In the genomic region with DNA sequence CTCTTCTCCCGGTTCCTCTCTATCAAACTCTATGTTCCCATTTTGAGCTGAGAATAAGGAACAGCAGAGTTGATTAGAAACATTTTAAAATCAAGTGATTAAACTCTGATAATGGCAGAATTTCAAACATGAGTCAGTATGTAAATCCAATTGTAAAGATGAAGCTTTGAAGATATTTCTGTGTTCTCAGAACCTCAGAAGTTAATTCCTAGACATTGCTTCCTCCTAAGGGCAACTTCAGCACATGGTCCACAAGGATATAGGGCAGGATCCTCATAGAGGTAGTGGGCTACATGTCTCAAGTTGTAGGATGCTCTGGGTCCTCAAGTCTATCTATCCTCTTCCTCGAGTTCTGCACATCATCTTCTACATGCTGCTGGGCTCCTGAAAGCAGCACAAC, we compare ENCODE assay signal across 8 cellular contexts. TPM values are rescaled to one million over a fixed set of nuclear protein-coding genes. Genes with fewer than 3 reads are reported as not detected.
DNase-seq lines count a peak whose midpoint lies in the region; ATAC-seq, FAIRE-seq and TF ChIP-seq lines count a peak whose summit lies in the region.
"Had no signal": no experiment of that assay in that cellular context is flagged by ENCODE, and none has a peak within 500 bp of the region (broad histone marks: within the 10 kb centered on the region; RNA-seq: fewer than 3 reads in every experiment).

No MANE protein-coding gene starts in this region.

- peaks cover 9% of the 10 kb centered on the region for H3F3A ChIP-seq in smooth muscle cell (ENCODE audit: low read depth)

- no peaks in the 10 kb centered on the region for H3K27me3 Mint-ChIP-seq in astrocyte (ENCODE audit: low read depth, unreplicated experiment)

- no peaks in the 10 kb centered on the region for H3K79me2 ChIP-seq in astrocyte (ENCODE audit: insufficient read depth, low read length)
- no peaks in the 10 kb centered on the region for H3K79me2 ChIP-seq in smooth muscle cell (ENCODE audit: low read depth)

- H3K4me1 ChIP-seq in astrocyte (ENCODE audit: insufficient read depth, low read length): peaks cover 30% of the 10 kb centered on the region
- H3K4me1 ChIP-seq in smooth muscle cell (ENCODE audit: low read depth): no peaks in the 10 kb centered on the region

- H3K36me3 ChIP-seq in astrocyte (ENCODE audit: insufficient read depth, low read length): no peaks in the 10 kb centered on the region
- no peaks in the 10 kb centered on the region for H3K36me3 ChIP-seq in smooth muscle cell (ENCODE audit: low read depth)

- H4K20me1 ChIP-seq in astrocyte (ENCODE audit: insufficient read depth, low read length): no peaks in the 10 kb centered on the region
- no peaks in the 10 kb centered on the region for H4K20me1 ChIP-seq in smooth muscle cell (ENCODE audit: low read depth)

- 63% methylated on average over 2 of the region's 2 CpGs for WGBS in smooth muscle cell (ENCODE audit: low lambda C conversion rate)

- H3K9me3 Mint-ChIP-seq in astrocyte (ENCODE audit: unreplicated experiment): no peaks in the 10 kb centered on the region

- H2AFZ ChIP-seq in astrocyte (ENCODE audit: low read depth, low read length): no peak overlapping the region
- H2AFZ ChIP-seq in smooth muscle cell (ENCODE audit: low read depth): no peak overlapping the region

- H3K4me3 ChIP-seq in astrocyte (ENCODE audit: insufficient read depth, low read depth, low read length) (no peak overlapping the region), smooth muscle cell (no peak overlapping the region)

- H3K4me1 Mint-ChIP-seq in astrocyte (ENCODE audit: low read depth, unreplicated experiment): no peaks in the 10 kb centered on the region

- no peak for TF ChIP-seq POLR2A in H54 (IDR thresholded peaks at IDR 0.05; ENCODE audit: low read depth, low read length)

- H3K27ac ChIP-seq in astrocyte (ENCODE audit: low read depth, low read length) (peak overlapping the region; percentile 75), smooth muscle cell (ENCODE audit: low read depth) (peak overlapping the region; percentile 78)

- peak overlapping the region; percentile 69 for H3K4me2 ChIP-seq in astrocyte (ENCODE audit: low read length)
- peak overlapping the region; percentile 7 for H3K4me2 ChIP-seq in smooth muscle cell

- FAIRE-seq in astrocyte (lab: Jason Lieb, UNC): no peak
- FAIRE-seq in H54 (lab: Jason Lieb, UNC): no peak
- FAIRE-seq: colon had no signal

- DNase-seq in astrocyte (ENCODE audit: low read depth): no peak
- no peak for DNase-seq in smooth muscle cell (lab: John Stamatoyannopoulos, UW; ENCODE audit: unreplicated experiment)
- DNase-seq in dedifferentiated amniotic fluid mesenchymal stem cell (ENCODE audit: extremely low spot score): no peak
- DNase-seq in H54 (ENCODE audit: insufficient read length, low spot score): no peak
- DNase-seq in OCI-M1 (lab: John Stamatoyannopoulos, UW): no peak

- H3K9me3 ChIP-seq in astrocyte (ENCODE audit: insufficient read depth, low read depth, low read length) (no peaks in the 10 kb centered on the region), smooth muscle cell (replicated peaks; ENCODE audit: low read depth) (no peaks in the 10 kb centered on the region)

- ATAC-seq in GM19025 (IDR thresholded peaks at IDR 0.05; ENCODE audit: low read depth, unreplicated experiment) (peak; percentile 8), HG03159 (IDR thresholded peaks at IDR 0.05; ENCODE audit: unreplicated experiment) (peak; percentile 11)

- TF ChIP-seq CTCF in astrocyte (IDR thresholded peaks at IDR 0.05; ENCODE audit: insufficient read depth, low read depth, low read length) (no peak), smooth muscle cell (IDR thresholded peaks at IDR 0.05; ENCODE audit: borderline replicate concordance, insufficient read depth, poor library complexity, severe bottlenecking) (no peak)

- H3K27me3 ChIP-seq in astrocyte (ENCODE audit: insufficient read depth, low read length): no peaks in the 10 kb centered on the region
- H3K27me3 ChIP-seq in smooth muscle cell (ENCODE audit: low read depth): no peaks in the 10 kb centered on the region

- H3K36me3 Mint-ChIP-seq in astrocyte (ENCODE audit: low read depth, unreplicated experiment): no peaks in the 10 kb centered on the region

- peak overlapping the region; percentile 51 for H3K4me3 Mint-ChIP-seq in astrocyte (ENCODE audit: unreplicated experiment)

- peak overlapping the region; percentile 16 for H3K27ac Mint-ChIP-seq in astrocyte (ENCODE audit: unreplicated experiment)

- no peak overlapping the region for H3K9ac ChIP-seq in astrocyte (ENCODE audit: low read length)
- H3K9ac ChIP-seq in smooth muscle cell (ENCODE audit: low read depth): no peak overlapping the region

RNA-seq across cellular contexts. Expression of gene QPCT, which starts 46.3 kb away (rescaled TPM):
- total RNA-seq in astrocyte: 23.1 and 25.2 TPM in 2 replicates
- total RNA-seq in smooth muscle cell: 0.54 and 0.58 TPM in 2 replicates
- 0.27 and 2.0 TPM in 2 replicates for polyA plus RNA-seq in smooth muscle cell

Comparison
In these comparisons a context has a peak if more than half of its experiments do, and no peak if none do; other contexts are left out.
1. RNA of gene QPCT, which starts 46.3 kb away (total RNA-seq): 23.1 to 25.2 TPM in astrocyte; 0.54 to 0.58 TPM in smooth muscle cell; every median in the first group is over 10 times any median in the second.